In genomic region chr12:68958337-68958736, GRCh38 we compare ENCODE assay signal across 11 cellular contexts. TPM values are rescaled to one million over a fixed set of nuclear protein-coding genes. Genes with fewer than 3 reads are reported as not detected.
DNase-seq lines count a peak whose midpoint lies in the region; ATAC-seq, FAIRE-seq and TF ChIP-seq lines count a peak whose summit lies in the region.
"Had no signal": no experiment of that assay in that cellular context is flagged by ENCODE, and none has a peak within 500 bp of the region (broad histone marks: within the 10 kb centered on the region; RNA-seq: fewer than 3 reads in every experiment).

No MANE protein-coding gene starts in this region.

- DNase-seq in GM12864 (ENCODE audit: low read depth) (peak; percentile 19), frontal cortex (ENCODE audit: low spot score in 2 of 2) (no peak), COLO668 (lab: John Stamatoyannopoulos, UW; ENCODE audit: unreplicated experiment) (no peak), gastrocnemius medialis (no peak), HepG2 (ENCODE audit: low spot score) (no peak)
- DNase-seq: aorta, KG1, ovary had no signal

- FAIRE-seq in frontal cortex (lab: Jason Lieb, UNC), result no peak
- FAIRE-seq in HepG2 (lab: Jason Lieb, UNC), result no peak

- H3K27ac ChIP-seq in gastrocnemius medialis (no peak overlapping the region), HepG2 (ENCODE audit: extremely low read length, insufficient read depth, low read length) (no peak overlapping the region)
- H3K27ac ChIP-seq: ovary had no signal

- TF ChIP-seq RAD21 in HepG2 (CRISPR knock-in tag; IDR thresholded peaks at IDR 0.05), result no peak

- H3K4me2 ChIP-seq in HepG2 (ENCODE audit: low read depth, low read length), result no peak overlapping the region

- TF ChIP-seq POLR2A in gastrocnemius medialis (IDR thresholded peaks at IDR 0.05) (no peak), HepG2 (IDR thresholded peaks at IDR 0.05; ENCODE audit: insufficient read depth in 1 of 2, low read depth in 2 of 2, low read length in 2 of 2) (no peak)

- H3K4me3 ChIP-seq in GM12864 (ENCODE audit: low read depth, low read length), result no peak overlapping the region
- no peak overlapping the region for H3K4me3 ChIP-seq in gastrocnemius medialis
- no peak overlapping the region for H3K4me3 ChIP-seq in HepG2 (replicated peaks in 1 of 3; ENCODE audit: insufficient read depth in 1 of 3, low read depth in 2 of 3, low read length in 3 of 3)
- H3K4me3 ChIP-seq: ovary had no signal

- TF ChIP-seq CTCF in GM12864 (IDR thresholded peaks at IDR 0.05; ENCODE audit: low read depth, low read length, missing control alignments), result no peak
- TF ChIP-seq CTCF in gastrocnemius medialis (IDR thresholded peaks at IDR 0.05 in 4 of 5, conservative IDR thresholded peaks at IDR 0.05 in 1 of 5), result no peak
- no peak for TF ChIP-seq CTCF in HepG2 (CRISPR knock-in tag; IDR thresholded peaks at IDR 0.05)

- H2AFZ ChIP-seq in HepG2 (ENCODE audit: low read length), result no peak overlapping the region

- CTCF ChIA-PET in HepG2 (lab: Yijun Ruan, JAX; ENCODE audit: low intra/inter-chr PET ratio, low total read pairs), result no interaction called here

- H3K27ac Mint-ChIP-seq in activated naive CD4-positive, alpha-beta T cell treated with anti-CD3 and anti-CD28 coated beads, Interleukin-2, amount 50 U/mL, for 24 hours, result peak overlapping the region; percentile 90

- POLR2A ChIA-PET in HepG2 (lab: Yijun Ruan, JAX), result no interaction called here

- TF ChIP-seq EP300 in HepG2 (IDR thresholded peaks at IDR 0.05; ENCODE audit: low read depth in 2 of 2, low read length in 2 of 2) (no peak), HepG2 (CRISPR knock-in tag; IDR thresholded peaks at IDR 0.05; ENCODE audit: borderline replicate concordance) (no peak)

- in situ Hi-C loops in gastrocnemius medialis (cut with MboI; ENCODE audit: low sequenced_read_pairs in 4 of 4) (no loop called here), HepG2 (cut with HindIII; ENCODE audit: extremely low pct_ligation_motif_present, low pct_unique_long_range_greater_than_20kb) (no loop called here)

- H3K9me3 ChIP-seq in gastrocnemius medialis (no peaks in the 10 kb centered on the region), HepG2 (ENCODE audit: low read length) (no peaks in the 10 kb centered on the region)
- H3K9me3 ChIP-seq: ovary had no signal

- H4K20me1 ChIP-seq in HepG2 (ENCODE audit: insufficient read depth, low read length), result no peaks in the 10 kb centered on the region

- H3K4me1 Mint-ChIP-seq in activated naive CD4-positive, alpha-beta T cell treated with anti-CD3 and anti-CD28 coated beads, Interleukin-2, amount 50 U/mL, for 24 hours, result peaks cover 52% of the 10 kb centered on the region

- 9% methylated on average over 3 of the region's 3 CpGs for WGBS in HepG2 (ENCODE audit: low lambda C conversion rate)

- no peaks in the 10 kb centered on the region for H3K27me3 Mint-ChIP-seq in activated naive CD4-positive, alpha-beta T cell treated with anti-CD3 and anti-CD28 coated beads, Interleukin-2, amount 50 U/mL, for 24 hours

- H3K9me3 Mint-ChIP-seq in activated naive CD4-positive, alpha-beta T cell treated with anti-CD3 and anti-CD28 coated beads, Interleukin-2, amount 50 U/mL, for 24 hours, result peaks cover 7% of the 10 kb centered on the region

- H3K4me1 ChIP-seq in gastrocnemius medialis (no peaks in the 10 kb centered on the region), HepG2 (ENCODE audit: insufficient read depth, low read length) (no peaks in the 10 kb centered on the region)

- H3K27me3 ChIP-seq in gastrocnemius medialis, result no peaks in the 10 kb centered on the region
- H3K27me3 ChIP-seq in HepG2 (ENCODE audit: control insufficient read depth in 1 of 2, insufficient read depth in 2 of 2, low read length in 2 of 2), result no peaks in the 10 kb centered on the region; a peak in 2 of 5 replicates
- H3K27me3 ChIP-seq: ovary had no signal

- intact Hi-C loops in gastrocnemius medialis (cut with DNase I; ENCODE audit: low total_unique reads), result no loop called here
- intact Hi-C loops in HepG2 (cut with micrococcal nuclease; ENCODE audit: unreplicated experiment), result no loop called here

- ATAC-seq in GM19438 (IDR thresholded peaks at IDR 0.05; ENCODE audit: low read depth, unreplicated experiment), result peak; percentile 97
- peak; percentile 93 for ATAC-seq in HG03135 (IDR thresholded peaks at IDR 0.05; ENCODE audit: unreplicated experiment)
- no peak for ATAC-seq in gastrocnemius medialis
- no peak for ATAC-seq in HepG2

- H3K36me3 ChIP-seq in gastrocnemius medialis (no peaks in the 10 kb centered on the region), HepG2 (replicated peaks in 1 of 2; ENCODE audit: control insufficient read depth in 1 of 2, insufficient read depth in 2 of 2, low read length in 2 of 2) (no peaks in the 10 kb centered on the region)
- H3K36me3 ChIP-seq: ovary had no signal

- peak overlapping the region; percentile 40 for H3K4me3 Mint-ChIP-seq in activated naive CD4-positive, alpha-beta T cell treated with anti-CD3 and anti-CD28 coated beads, Interleukin-2, amount 50 U/mL, for 24 hours

- no peak overlapping the region for H3K9ac ChIP-seq in HepG2 (ENCODE audit: insufficient read depth, low read depth, low read length)

- peaks cover 6% of the 10 kb centered on the region for H3K36me3 Mint-ChIP-seq in activated naive CD4-positive, alpha-beta T cell treated with anti-CD3 and anti-CD28 coated beads, Interleukin-2, amount 50 U/mL, for 24 hours

- no TSS peak for BruUV-seq in HepG2 (replicated peaks; lab: Mats Ljungman, UMichigan)

- H3K79me2 ChIP-seq in HepG2 (ENCODE audit: insufficient read depth, low read length), result no peaks in the 10 kb centered on the region

TF ChIP-seq in HepG2, 621 proteins besides CTCF, POLR2A, EP300 and RAD21 (continues in another document):
- no peak for TF ChIP-seq KLF16 (CRISPR knock-in tag; IDR thresholded peaks at IDR 0.05)
- TF ChIP-seq MYPOP (CRISPR knock-in tag; IDR thresholded peaks at IDR 0.05), result no peak
- TF ChIP-seq NKX3-1 (CRISPR knock-in tag; IDR thresholded peaks at IDR 0.05), result no peak
- TF ChIP-seq SYNCRIP (IDR thresholded peaks at IDR 0.05; ENCODE audit: insufficient read depth, low read depth, low read length), result no peak
- TF ChIP-seq PREB (CRISPR knock-in tag; IDR thresholded peaks at IDR 0.05), result no peak
- no peak for TF ChIP-seq MAZ (IDR thresholded peaks at IDR 0.05; ENCODE audit: borderline replicate concordance, low read depth, low read length)
- TF ChIP-seq MAZ (CRISPR knock-in tag; IDR thresholded peaks at IDR 0.05; ENCODE audit: low read depth), result no peak
- no peak for TF ChIP-seq PHF8 (CRISPR knock-in tag; IDR thresholded peaks at IDR 0.05)
- no peak for TF ChIP-seq BATF2 (CRISPR knock-in tag; IDR thresholded peaks at IDR 0.05)

RNA-seq across cellular contexts. Expression of gene CPM, which starts 25.4 kb away (rescaled TPM):
- total RNA-seq in frontal cortex (2.9 TPM), gastrocnemius medialis (10 to 100 TPM; 12.9 to 78.4 (median 18.6) TPM), HepG2 (2016; rRNA removed; fragmentation: Illumina TruSeq; extraction: Trizol) (not detected in 2 replicates)
- not detected in 2 replicates for total RNA-seq in HepG2 (2016; cell fraction: cytosol; rRNA removed; fragmentation: Illumina TruSeq; extraction: Trizol; ENCODE audit: low read depth)
- not detected in 2 replicates for total RNA-seq in HepG2 (2016; cell fraction: insoluble cytoplasmic fraction; rRNA removed; fragmentation: Illumina TruSeq; extraction: Trizol)
- not detected in 2 replicates for total RNA-seq in HepG2 (2016; cell fraction: membrane; rRNA removed; fragmentation: Illumina TruSeq; extraction: Trizol)
- not detected in 2 replicates for total RNA-seq in HepG2 (2016; cell fraction: nucleus; rRNA removed; fragmentation: Illumina TruSeq; extraction: Trizol)
- 0.13 TPM in 1 of 2 replicates, not detected in the other for polyA plus RNA-seq in HepG2 (2011; rRNA removed)
- 0.05 TPM in 2 replicates for polyA plus RNA-seq in HepG2 (2011; cell fraction: cytosol; rRNA removed)
- 0.02 TPM in 1 of 2 replicates, not detected in the other for polyA plus RNA-seq in HepG2 (2011; cell fraction: nucleus; rRNA removed)
- polyA plus RNA-seq in HepG2 (2012), result 0.15 and 0.16 TPM in 2 replicates
- not detected in 2 replicates for polyA plus RNA-seq in HepG2 (2016; cell fraction: cytosol; fragmentation: Illumina TruSeq; extraction: Trizol; ENCODE audit: low read depth)
- not detected in 2 replicates for polyA plus RNA-seq in HepG2 (2016; cell fraction: insoluble cytoplasmic fraction; fragmentation: Illumina TruSeq; extraction: Trizol; ENCODE audit: low read depth)
- not detected in 2 replicates for polyA plus RNA-seq in HepG2 (2016; cell fraction: membrane; fragmentation: Illumina TruSeq; extraction: Trizol; ENCODE audit: low read depth)
- not detected in 2 replicates for polyA plus RNA-seq in HepG2 (2016; cell fraction: nucleus; fragmentation: Illumina TruSeq; extraction: Trizol; ENCODE audit: insufficient read depth, low read depth)
- 0.76 and 42.1 TPM in 2 replicates for polyA minus RNA-seq in HepG2 (2011; rRNA and poly(A)+ RNA removed; ENCODE audit: low replicate concordance)
- 0.18 and 1.4 TPM in 2 replicates for polyA minus RNA-seq in HepG2 (2011; cell fraction: cytosol; rRNA and poly(A)+ RNA removed)
- under 0.01 and 0.13 TPM in 2 replicates for polyA minus RNA-seq in HepG2 (2011; cell fraction: nucleus; rRNA and poly(A)+ RNA removed)

Comparison
In these comparisons a context has a peak if more than half of its experiments do, and no peak if none do; other contexts are left out.
1. ATAC-seq: peak in GM19438 (single experiment) and HG03135 (single experiment); none in gastrocnemius medialis (0 of 2) and HepG2 (single experiment).